26 cellular contexts compared by ENCODE assay signal in genomic region chr10:80878330-80878729, GRCh38.
"Had no signal": no experiment of that assay in that cellular context is flagged by ENCODE, and none has a peak within 500 bp of the region (broad histone marks: within the 10 kb centered on the region; RNA-seq: fewer than 3 reads in every experiment).

No MANE protein-coding gene starts in this region.

- DNase-seq: activated CD4-positive, alpha-beta T cell treated with anti-CD3 and anti-CD28 coated beads for 36 hours; activated CD4-positive, CD25-positive, alpha-beta regulatory T cell; activated CD8-positive, alpha-beta memory T cell treated with anti-CD3 and anti-CD28 coated beads, Interleukin-2, amount 10 ng/mL, durations not matched to agents 7 days and 5 days; activated CD8-positive, alpha-beta T cell treated with anti-CD3 and anti-CD28 coated beads, Interleukin-2, amount 10 ng/mL, durations not matched to agents 7 days and 5 days; activated effector memory CD4-positive, alpha-beta T cell treated with Interleukin-2 at 50 U/mL for 16 hours; activated naive CD4-positive, alpha-beta T cell treated with Interleukin-2 at 50 U/mL for 16 hours; activated naive CD8-positive, alpha-beta T cell treated with anti-CD3 and anti-CD28 coated beads for 36 hours; activated T-cell treated with anti-CD3 and anti-CD28 coated beads, Interleukin-2, amount 50 U/mL, for 48 hours; adrenal gland; aorta; body of pancreas; colonic mucosa; effector CD8-positive, alpha-beta T cell; left ventricle myocardium inferior; mesendoderm; sigmoid colon; small intestine; stimulated activated CD4-positive, alpha-beta T cell treated with anti-CD3 and anti-CD28 coated beads, Interleukin-4, amount 100 ng/mL, for 24 hours; trophoblast cell had no signal

- H3K36me3 Mint-ChIP-seq: activated CD8-positive, alpha-beta memory T cell treated with anti-CD3 and anti-CD28 coated beads, Interleukin-2, amount 10 ng/mL, durations not matched to agents 7 days and 5 days; activated naive CD8-positive, alpha-beta T cell treated with anti-CD3 and anti-CD28 coated beads for 36 hours; natural killer cell treated with Interleukin-12 subunit alpha and Interleukin-12 subunit beta and Interleukin-15 and Interleukin-18, amount 100 ng/mL, for 72 hours; stimulated activated effector memory CD8-positive, alpha-beta T cell treated with anti-CD3 and anti-CD28 coated beads, Interleukin-12 subunit alpha, Interleukin-12 subunit beta, amount 100 ng/mL, for 72 hours had no signal

- H3K27me3 Mint-ChIP-seq: activated CD4-positive, alpha-beta T cell treated with anti-CD3 and anti-CD28 coated beads for 36 hours; activated CD8-positive, alpha-beta memory T cell treated with anti-CD3 and anti-CD28 coated beads, Interleukin-2, amount 10 ng/mL, durations not matched to agents 7 days and 5 days; natural killer cell treated with Interleukin-12 subunit alpha and Interleukin-12 subunit beta and Interleukin-15 and Interleukin-18, amount 100 ng/mL, for 72 hours had no signal

- H3K9me3 Mint-ChIP-seq: activated naive CD8-positive, alpha-beta T cell treated with anti-CD3 and anti-CD28 coated beads for 36 hours; stimulated activated naive CD8-positive, alpha-beta T cell treated with anti-CD3 and anti-CD28 coated beads, Interleukin-15, Interleukin-2, amounts not matched to agents 100 ng/mL and 50 ng/mL, for 24 hours had no signal

- H3K27ac Mint-ChIP-seq: activated CD4-positive, alpha-beta T cell treated with anti-CD3 and anti-CD28 coated beads for 36 hours; activated CD8-positive, alpha-beta memory T cell treated with anti-CD3 and anti-CD28 coated beads, Interleukin-2, amount 10 ng/mL, durations not matched to agents 7 days and 5 days; activated CD8-positive, alpha-beta T cell treated with anti-CD3 and anti-CD28 coated beads, Interleukin-2, amount 10 ng/mL, durations not matched to agents 7 days and 5 days; activated naive CD8-positive, alpha-beta T cell treated with anti-CD3 and anti-CD28 coated beads for 36 hours; natural killer cell treated with Interleukin-12 subunit alpha and Interleukin-12 subunit beta and Interleukin-15 and Interleukin-18, amount 100 ng/mL, for 72 hours; stimulated activated effector memory CD8-positive, alpha-beta T cell treated with anti-CD3 and anti-CD28 coated beads, Interleukin-12 subunit alpha, Interleukin-12 subunit beta, amount 100 ng/mL, for 72 hours; stimulated activated naive CD8-positive, alpha-beta T cell treated with anti-CD3 and anti-CD28 coated beads, Interleukin-15, Interleukin-2, amounts not matched to agents 100 ng/mL and 50 ng/mL, for 24 hours had no signal

- FAIRE-seq: endometrium, frontal cortex, islet of Langerhans, small intestine, urothelium cell line had no signal

- ATAC-seq: activated CD4-positive, alpha-beta T cell treated with anti-CD3 and anti-CD28 coated beads for 36 hours; activated CD8-positive, alpha-beta memory T cell treated with anti-CD3 and anti-CD28 coated beads, Interleukin-2, amount 10 ng/mL, durations not matched to agents 7 days and 5 days; activated CD8-positive, alpha-beta T cell treated with anti-CD3 and anti-CD28 coated beads, Interleukin-2, amount 10 ng/mL, durations not matched to agents 7 days and 5 days; body of pancreas; natural killer cell treated with Interleukin-12 subunit alpha and Interleukin-12 subunit beta and Interleukin-15 and Interleukin-18, amount 100 ng/mL, for 72 hours; stimulated activated effector memory CD8-positive, alpha-beta T cell treated with anti-CD3 and anti-CD28 coated beads, Interleukin-12 subunit alpha, Interleukin-12 subunit beta, amount 100 ng/mL, for 72 hours had no signal

- H3K4me1 Mint-ChIP-seq: activated CD4-positive, alpha-beta T cell treated with anti-CD3 and anti-CD28 coated beads for 36 hours; activated CD8-positive, alpha-beta memory T cell treated with anti-CD3 and anti-CD28 coated beads, Interleukin-2, amount 10 ng/mL, durations not matched to agents 7 days and 5 days; activated naive CD8-positive, alpha-beta T cell treated with anti-CD3 and anti-CD28 coated beads for 36 hours; stimulated activated effector memory CD8-positive, alpha-beta T cell treated with anti-CD3 and anti-CD28 coated beads, Interleukin-12 subunit alpha, Interleukin-12 subunit beta, amount 100 ng/mL, for 72 hours had no signal

- H3K4me3 Mint-ChIP-seq: activated CD4-positive, alpha-beta T cell treated with anti-CD3 and anti-CD28 coated beads for 36 hours; activated CD8-positive, alpha-beta memory T cell treated with anti-CD3 and anti-CD28 coated beads, Interleukin-2, amount 10 ng/mL, durations not matched to agents 7 days and 5 days; activated CD8-positive, alpha-beta T cell treated with anti-CD3 and anti-CD28 coated beads, Interleukin-2, amount 10 ng/mL, durations not matched to agents 7 days and 5 days; activated naive CD8-positive, alpha-beta T cell treated with anti-CD3 and anti-CD28 coated beads for 36 hours; natural killer cell treated with Interleukin-12 subunit alpha and Interleukin-12 subunit beta and Interleukin-15 and Interleukin-18, amount 100 ng/mL, for 72 hours; stimulated activated effector memory CD8-positive, alpha-beta T cell treated with anti-CD3 and anti-CD28 coated beads, Interleukin-12 subunit alpha, Interleukin-12 subunit beta, amount 100 ng/mL, for 72 hours; stimulated activated naive CD8-positive, alpha-beta T cell treated with anti-CD3 and anti-CD28 coated beads, Interleukin-15, Interleukin-2, amounts not matched to agents 100 ng/mL and 50 ng/mL, for 24 hours had no signal
